In the genomic region with DNA sequence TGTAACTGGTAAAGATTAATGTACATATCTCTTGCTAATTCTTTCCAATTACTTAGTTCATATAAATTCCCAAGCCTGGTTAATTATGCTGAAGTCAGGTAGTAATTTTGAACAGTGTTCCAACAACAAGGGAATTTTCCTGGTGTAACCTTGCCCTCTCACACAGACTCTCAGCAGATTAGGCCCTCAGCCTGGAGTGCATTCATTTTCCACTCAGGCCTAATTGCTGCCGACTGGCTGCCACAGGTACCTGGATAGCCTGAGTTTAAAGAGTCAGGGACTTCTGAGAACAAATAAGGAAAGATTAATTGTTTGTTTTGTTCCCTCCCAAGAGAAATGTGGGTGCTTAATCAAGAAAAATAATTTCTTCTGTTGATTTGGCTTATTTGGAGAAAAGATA, we compare ENCODE assay signal across 23 cellular contexts.
DNase-seq lines count a peak whose midpoint lies in the region; ATAC-seq lines count a peak whose summit lies in the region.
"Had no signal": no experiment of that assay in that cellular context is flagged by ENCODE, and none has a peak within 500 bp of the region (broad histone marks: within the 10 kb centered on the region; RNA-seq: fewer than 3 reads in every experiment).

No MANE protein-coding gene starts in this region.

- no peak for ATAC-seq in GM21526 (IDR thresholded peaks at IDR 0.05; ENCODE audit: low FRiP score, unreplicated experiment)
- ATAC-seq: activated CD4-positive, alpha-beta T cell treated with anti-CD3 and anti-CD28 coated beads for 36 hours; activated CD8-positive, alpha-beta T cell treated with anti-CD3 and anti-CD28 coated beads, Interleukin-2, amount 10 ng/mL, durations not matched to agents 7 days and 5 days; stimulated activated naive CD8-positive, alpha-beta T cell treated with anti-CD3 and anti-CD28 coated beads, Interleukin-15, amount 100 ng/mL, for 72 hours had no signal

- DNase-seq in DMS153 (lab: John Stamatoyannopoulos, UW) (peak; percentile 2), DMS153 treated with DMSO at 0.1 percent for 48 hours (lab: John Stamatoyannopoulos, UW; ENCODE audit: unreplicated experiment) (no peak), NCI-H1092 treated with DMSO at 0.1 percent for 48 hours (lab: John Stamatoyannopoulos, UW) (peak; percentile 11), NCI-H2107 treated with DMSO at 0.1 percent for 48 hours (lab: John Stamatoyannopoulos, UW; ENCODE audit: unreplicated experiment) (peak; percentile 52), islet precursor cell (peak; percentile 59), cerebellar cortex (ENCODE audit: low spot score) (no peak), UCSD-AML1 (lab: John Stamatoyannopoulos, UW; ENCODE audit: unreplicated experiment) (no peak)
- DNase-seq: activated CD4-positive, alpha-beta T cell treated with anti-CD3 and anti-CD28 coated beads for 36 hours; activated CD8-positive, alpha-beta T cell treated with anti-CD3 and anti-CD28 coated beads, Interleukin-2, amount 10 ng/mL, durations not matched to agents 7 days and 5 days; anterior cingulate cortex; dermis blood vessel endothelial cell; Kasumi-1; MV-4-11; NCI-H2171; NCI-H526; ovary; retina; RPMI8226; small intestine; stimulated activated CD8-positive, alpha-beta memory T cell treated with anti-CD3 and anti-CD28 coated beads, Interleukin-4, amount 100 ng/mL, for 48 hours; stimulated activated naive CD8-positive, alpha-beta T cell treated with anti-CD3 and anti-CD28 coated beads, Interleukin-15, amount 100 ng/mL, for 72 hours; tibial artery had no signal

Comparison
In these comparisons a context has a peak if more than half of its experiments do, and no peak if none do; other contexts are left out.
1. DNase-seq: peak in DMS153 (single experiment), NCI-H1092 treated with DMSO at 0.1 percent for 48 hours (single experiment), NCI-H2107 treated with DMSO at 0.1 percent for 48 hours (single experiment) and islet precursor cell (single experiment); none in DMS153 treated with DMSO at 0.1 percent for 48 hours (single experiment), cerebellar cortex (single experiment) and UCSD-AML1 (single experiment).